In genomic region chr4:119300388-119301131, GRCh38 we compare ENCODE assay signal across 9 cellular contexts. TPM values are rescaled to one million over a fixed set of nuclear protein-coding genes. Genes with fewer than 3 reads are reported as not detected.
DNase-seq lines count a peak whose midpoint lies in the region; ATAC-seq and TF ChIP-seq lines count a peak whose summit lies in the region.
"Had no signal": no experiment of that assay in that cellular context is flagged by ENCODE, and none has a peak within 500 bp of the region (broad histone marks: within the 10 kb centered on the region; RNA-seq: fewer than 3 reads in every experiment).

No MANE protein-coding gene starts in this region.

- POLR2A ChIA-PET in AG04449 (lab: Yijun Ruan, JAX): interaction anchor here (0.8 to 1.7 kb wide), 10 partner anchors 15 to 1706 kb away, joined by 3 to 19 read pairs (median 5); partner anchors contain the start of gene USP53
- POLR2A ChIA-PET in activated CD4-positive, alpha-beta T cell treated with anti-CD3 and anti-CD28 coated beads for 36 hours (lab: Charles Lee): interaction anchor here (0.5 to 1.6 kb wide), 3 partner anchors 10 to 342 kb away, joined by 3 to 9 read pairs (median 4); partner anchors contain the start of gene USP53

- peaks cover 3% of the 10 kb centered on the region for H3K9me3 Mint-ChIP-seq in activated CD4-positive, alpha-beta T cell treated with anti-CD3 and anti-CD28 coated beads for 36 hours (ENCODE audit: low read depth)

- TF ChIP-seq CTCF in AG04449 (IDR thresholded peaks at IDR 0.05; ENCODE audit: insufficient read depth, low read length, missing control alignments) (no peak), dorsolateral prefrontal cortex (IDR thresholded peaks at IDR 0.05 in 54 of 56, conservative IDR thresholded peaks at IDR 0.05 in 2 of 56; ENCODE audit: low read depth in 1 of 56, partially characterized antibody in 56 of 56) (peak in 24 of 56 donors; percentile 7 to 45 (median 18))

- no peaks in the 10 kb centered on the region for H3K27me3 ChIP-seq in dorsolateral prefrontal cortex

- peak overlapping the region; percentile 89 for H3K4me3 ChIP-seq in AG04449 (ENCODE audit: low read depth, low read length)
- peak overlapping the region; percentile 52 to 97 (median 85) for H3K4me3 ChIP-seq in dorsolateral prefrontal cortex

- peak; percentile 95 for ATAC-seq in HG03442 (IDR thresholded peaks at IDR 0.05; ENCODE audit: unreplicated experiment)
- peak; percentile 98 for ATAC-seq in activated CD4-positive, alpha-beta T cell treated with anti-CD3 and anti-CD28 coated beads for 36 hours

- DNase-seq in AG04449 (ENCODE audit: low read depth, low spot score) (peak; percentile 63), GM19238 (ENCODE audit: insufficient read length, low spot score) (peak; percentile 72), dorsolateral prefrontal cortex (peak; percentile 72 to 91 (median 86)), lung microvascular endothelial cell (ENCODE audit: low read depth in 2 of 2) (peak; percentile 84 to 91), NCI-H1436 (lab: John Stamatoyannopoulos, UW) (no peak)
- peak; percentile 97 for DNase-seq in activated CD4-positive, alpha-beta T cell treated with anti-CD3 and anti-CD28 coated beads for 36 hours
- DNase-seq in stimulated activated CD8-positive, alpha-beta memory T cell treated with anti-CD3 and anti-CD28 coated beads, Interleukin-12 subunit alpha, Interleukin-12 subunit beta, amount 100 ng/mL, for 24 hours (ENCODE audit: extremely low read depth): peak; percentile 82

- H3K4me1 Mint-ChIP-seq in activated CD4-positive, alpha-beta T cell treated with anti-CD3 and anti-CD28 coated beads for 36 hours: peaks cover 25% of the 10 kb centered on the region

- H3K36me3 Mint-ChIP-seq in activated CD4-positive, alpha-beta T cell treated with anti-CD3 and anti-CD28 coated beads for 36 hours (ENCODE audit: low read depth): peaks cover 40% of the 10 kb centered on the region

- no peaks in the 10 kb centered on the region for H3K27me3 Mint-ChIP-seq in activated CD4-positive, alpha-beta T cell treated with anti-CD3 and anti-CD28 coated beads for 36 hours

- intact Hi-C loops in activated CD4-positive, alpha-beta T cell treated with anti-CD3 and anti-CD28 coated beads for 36 hours (cut with DNase I, micrococcal nuclease): loop anchor here (1.0 to 5.0 kb wide), 7 partner anchors 62 to 615 kb away; partner anchors contain the start of genes METTL14 (in 1 of the 2), SEC24D (in 1 of the 2) and USP53 (in 1 of the 2)
- intact Hi-C loops in dorsolateral prefrontal cortex (cut with DNase I): loop anchor here in 1 of 2 donors (10.0 kb wide), 1 partner anchor 154 kb away; no protein-coding TSS in a partner anchor

- peak overlapping the region; percentile 100 for H3K4me3 Mint-ChIP-seq in activated CD4-positive, alpha-beta T cell treated with anti-CD3 and anti-CD28 coated beads for 36 hours

- H3K27ac ChIP-seq in dorsolateral prefrontal cortex: peak overlapping the region; percentile 6 to 95 (median 88)

- peak overlapping the region; percentile 96 for H3K27ac Mint-ChIP-seq in activated CD4-positive, alpha-beta T cell treated with anti-CD3 and anti-CD28 coated beads for 36 hours

- CTCF ChIA-PET in AG04449 (lab: Yijun Ruan, JAX): interaction anchor here (0.9 to 5.5 kb wide), 9 partner anchors 10 to 766 kb away, joined by 3 to 49 read pairs (median 6); partner anchors contain the start of gene MAD2L1
- CTCF ChIA-PET in activated CD4-positive, alpha-beta T cell treated with anti-CD3 and anti-CD28 coated beads for 36 hours (lab: Charles Lee): interaction anchor here (0.6 to 4.3 kb wide), 9 partner anchors 12 to 750 kb away, joined by 3 to 36 read pairs (median 4); partner anchors contain the start of gene USP53

RNA-seq across cellular contexts. Expression of gene FABP2, which starts 21.4 kb away (rescaled TPM):
- not detected for total RNA-seq in activated CD4-positive, alpha-beta T cell treated with anti-CD3 and anti-CD28 coated beads for 36 hours
- total RNA-seq in dorsolateral prefrontal cortex (not detected), lung microvascular endothelial cell (not detected in 2 replicates)
- total RNA-seq: T-helper 2 cell treated with Interferon-gamma antibody and Interleukin-4, amounts not matched to agents 100 ng/mL and 5 ng/mL, for 36 hours had no signal
